In genomic region chr9:136662656-136663310, GRCh38 we compare ENCODE assay signal across 11 cellular contexts. TPM values are rescaled to one million over a fixed set of nuclear protein-coding genes. Genes with fewer than 3 reads are reported as not detected.
DNase-seq lines count a peak whose midpoint lies in the region; ATAC-seq and TF ChIP-seq lines count a peak whose summit lies in the region.
"Had no signal": no experiment of that assay in that cellular context is flagged by ENCODE, and none has a peak within 500 bp of the region (broad histone marks: within the 10 kb centered on the region; RNA-seq: fewer than 3 reads in every experiment).

TSS of gene EGFL7 (plus strand) at chr9:136662916. CDS start at chr9:136668283, 5,367 bp downstream.

- peaks cover 54% of the 10 kb centered on the region; the same call in 1 of the 2 replicates for H3K27me3 ChIP-seq in BLaER1
- H3K27me3 ChIP-seq in ascending aorta: peaks cover 14% of the 10 kb centered on the region
- no peaks in the 10 kb centered on the region for H3K27me3 ChIP-seq in right atrium auricular region
- peaks cover 0 to 41% (median 9%) of the 10 kb centered on the region in 3 donors for H3K27me3 ChIP-seq in psoas muscle (ENCODE audit: insufficient read depth in 3 of 3, low read length in 2 of 3)

- no peak within 1 kb of the TSS; the same call in 1 of the 2 replicates for H3K4me3 ChIP-seq in BLaER1
- H3K4me3 ChIP-seq in ascending aorta: peak within 1 kb of the TSS; percentile 21 to 65
- H3K4me3 ChIP-seq in right atrium auricular region: peak within 1 kb of the TSS; percentile 56 to 66
- peak within 1 kb of the TSS; percentile 70 for H3K4me3 ChIP-seq in psoas muscle

- no peak for DNase-seq in ascending aorta (ENCODE audit: low spot score in 2 of 2)
- peak; percentile 75 for DNase-seq in right atrium auricular region (ENCODE audit: low spot score)
- no peak for DNase-seq in psoas muscle
- DNase-seq in germinal center (ENCODE audit: low spot score): no peak
- no peak for DNase-seq in T-helper 1 cell
- DNase-seq in inferior parietal cortex (ENCODE audit: extremely low spot score): no peak
- DNase-seq: NCI-H2081 had no signal

- intact Hi-C loops in ascending aorta (cut with DNase I): no loop called here
- intact Hi-C loops in psoas muscle (cut with DNase I): no loop called here

- H3K36me3 ChIP-seq in BLaER1 (0 out of 2 replicates have a peak, but pooled peaks cover 3% of the 10 kb centered on the region), ascending aorta (no peaks in the 10 kb centered on the region), right atrium auricular region (peaks cover 30% of the 10 kb centered on the region), psoas muscle (ENCODE audit: insufficient read depth in 1 of 2, low read depth in 1 of 2) (no peaks in the 10 kb centered on the region)
- H3K36me3 ChIP-seq: neutrophil had no signal

- TF ChIP-seq CTCF in ascending aorta (IDR thresholded peaks at IDR 0.05) (no peak), right atrium auricular region (IDR thresholded peaks at IDR 0.05) (no peak), psoas muscle (IDR thresholded peaks at IDR 0.05) (no peak)

- ATAC-seq in psoas muscle (peak; percentile 15 to 41 (median 26)), HG03457 (IDR thresholded peaks at IDR 0.05; ENCODE audit: unreplicated experiment) (no peak)

- H4K20me1 ChIP-seq in BLaER1: peaks cover 27% of the 10 kb centered on the region

- no peaks in the 10 kb centered on the region for H3K9me3 ChIP-seq in BLaER1
- no peaks in the 10 kb centered on the region for H3K9me3 ChIP-seq in ascending aorta
- H3K9me3 ChIP-seq in right atrium auricular region: no peaks in the 10 kb centered on the region
- H3K9me3 ChIP-seq in psoas muscle: no peaks in the 10 kb centered on the region
- H3K9me3 ChIP-seq: neutrophil had no signal

- H3K27ac ChIP-seq in BLaER1 (0 out of 2 replicates have a peak within 1 kb of the TSS, but pooled peaks have one; percentile 93), ascending aorta (peak within 1 kb of the TSS in 1 of 2 donors; percentile 45), right atrium auricular region (peak within 1 kb of the TSS; percentile 78), psoas muscle (peak within 1 kb of the TSS; percentile 76)
- H3K27ac ChIP-seq: HL-60, neutrophil had no signal

- peaks cover 94% of the 10 kb centered on the region for H3K4me1 ChIP-seq in BLaER1
- peaks cover 3 to 5% of the 10 kb centered on the region in 2 donors for H3K4me1 ChIP-seq in ascending aorta
- peaks cover 0 to 15% of the 10 kb centered on the region in 2 donors for H3K4me1 ChIP-seq in right atrium auricular region
- no peaks in the 10 kb centered on the region for H3K4me1 ChIP-seq in psoas muscle

- H3K4me2 ChIP-seq in BLaER1: peak within 1 kb of the TSS; percentile 99

- H3K9ac ChIP-seq in BLaER1: peak within 1 kb of the TSS; percentile 23; the same call in 1 of the 2 replicates

- WGBS in psoas muscle, 3 donors: 67 to 73% (median 67%) methylated on average over 22 to 26 of the region's 26 CpGs

RNA-seq across cellular contexts. Expression of gene EGFL7, which starts in this region (rescaled TPM):
- total RNA-seq in ascending aorta (443 TPM), right atrium auricular region (100 to 1,000 TPM; 114 to 120 TPM), psoas muscle (10 to 100 TPM; 47.0 to 55.3 (median 48.8) TPM)
- polyA plus RNA-seq in psoas muscle: 10 to 100 TPM; 34.7 to 73.4 (median 48.4) TPM
